Comparison of ENCODE assay signal across 2 cellular contexts in genomic region chr20:35541783-35542662, GRCh38.
TF ChIP-seq lines count a peak whose summit lies in the region.

TSS of gene ERGIC3 (plus strand) at chr20:35542078. CDS start at chr20:35542098, 20 bp downstream.

TF ChIP-seq in IMR-90, 13 proteins besides CTCF, POLR2A, EP300 and RAD21:
- TF ChIP-seq MXI1 (IDR thresholded peaks at IDR 0.05; ENCODE audit: borderline replicate concordance, low read depth, low read length) (peak; percentile 36; the same call in 1 of the 2 replicates), BHLHE40 (IDR thresholded peaks at IDR 0.05; ENCODE audit: low read depth, low read length) (no peak), MAZ (IDR thresholded peaks at IDR 0.05; ENCODE audit: borderline replicate concordance, low read depth, low read length) (peak; percentile 74; the same call in 1 of the 2 replicates)

TF ChIP-seq in endothelial cell of umbilical vein, 7 proteins besides CTCF, POLR2A, EP300 and RAD21:
- TF ChIP-seq POLR2AphosphoS5 (IDR thresholded peaks at IDR 0.05; ENCODE audit: insufficient read depth, low read depth, low read length): peak; percentile 83
- TF ChIP-seq FOS (IDR thresholded peaks at IDR 0.05; ENCODE audit: borderline replicate concordance, insufficient read depth, low read length): no peak
- no peak for TF ChIP-seq MYC (IDR thresholded peaks at IDR 0.05; ENCODE audit: low read depth, low read length)
- no peak for TF ChIP-seq JUN (IDR thresholded peaks at IDR 0.05; ENCODE audit: borderline replicate concordance, insufficient read depth, insufficient read length, low read depth)
- no peak for TF ChIP-seq EZH2 (IDR thresholded peaks at IDR 0.05; ENCODE audit: borderline replicate concordance, low read depth, low read length, severe bottlenecking)
- TF ChIP-seq GATA2 (IDR thresholded peaks at IDR 0.05; ENCODE audit: insufficient read depth, insufficient read length, low read depth, low read length): no peak
